In the genomic region with DNA sequence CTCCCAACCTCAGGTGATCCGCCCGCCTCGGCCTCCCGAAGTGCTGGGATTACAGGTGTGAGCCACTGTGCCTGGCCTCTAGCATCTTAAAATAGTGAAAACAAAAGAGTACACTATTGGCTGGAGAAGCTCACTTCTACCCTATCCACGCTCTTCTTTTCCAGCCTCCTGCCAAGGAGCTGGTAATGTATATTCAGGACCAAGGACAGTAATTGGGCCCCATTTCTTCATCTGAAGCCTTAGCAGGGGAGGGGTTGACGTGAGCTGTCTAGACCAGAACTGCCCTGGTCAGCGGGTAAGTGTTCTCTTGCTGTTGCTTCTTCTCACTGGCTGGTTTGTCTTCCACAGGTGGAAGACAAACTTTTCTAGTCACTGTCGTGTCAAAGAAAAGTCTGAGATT, we compare ENCODE assay signal across 19 cellular contexts.
DNase-seq lines count a peak whose midpoint lies in the region; ATAC-seq and TF ChIP-seq lines count a peak whose summit lies in the region.
"Had no signal": no experiment of that assay in that cellular context is flagged by ENCODE, and none has a peak within 500 bp of the region (broad histone marks: within the 10 kb centered on the region; RNA-seq: fewer than 3 reads in every experiment).

No MANE protein-coding gene starts in this region.

- intact Hi-C loops in MCF 10A (cut with micrococcal nuclease) (no loop called here), mammary epithelial cell (cut with micrococcal nuclease) (no loop called here), Right ventricle myocardium superior (cut with DNase I) (no loop called here)

- WGBS in mammary epithelial cell (ENCODE audit: low coverage, missing lambda C conversion rate) = 99% methylated on average over 6 of the region's 8 CpGs
- WGBS in endodermal cell (ENCODE audit: insufficient coverage in 1 of 2, insufficient read length in 1 of 2), 2 experiments = 80 to 91% methylated on average over 4 to 8 of the region's 8 CpGs

- H3K4me3 Mint-ChIP-seq in MCF 10A (ENCODE audit: unreplicated experiment) = no peak overlapping the region
- no peak overlapping the region for H3K4me3 Mint-ChIP-seq in endodermal cell
- H3K4me3 Mint-ChIP-seq: CD14-positive monocyte, neural crest cell had no signal

- H3K4me3 ChIP-seq in mammary epithelial cell (replicated peaks in 1 of 3; ENCODE audit: insufficient read depth in 1 of 3, low read depth in 2 of 3, low read length in 3 of 3) = no peak overlapping the region
- no peak overlapping the region for H3K4me3 ChIP-seq in endodermal cell (ENCODE audit: low read length)
- H3K4me3 ChIP-seq: esophagus muscularis mucosa, HAP-1 had no signal

- H3K36me3 Mint-ChIP-seq in MCF 10A (ENCODE audit: insufficient read depth, unreplicated experiment) (no peaks in the 10 kb centered on the region), endodermal cell (ENCODE audit: low read depth) (no peaks in the 10 kb centered on the region)
- H3K36me3 Mint-ChIP-seq: activated naive CD4-positive, alpha-beta T cell treated with anti-CD3 and anti-CD28 coated beads, Interleukin-2, amount 50 U/mL, for 72 hours; CD14-positive monocyte had no signal

- H3K79me2 ChIP-seq in mammary epithelial cell (ENCODE audit: insufficient read depth, low read length) = no peaks in the 10 kb centered on the region

- in situ Hi-C loops in mammary epithelial cell (cut with MboI; ENCODE audit: low sequenced_read_pairs in 2 of 2) = no loop called here

- no peaks in the 10 kb centered on the region for H3K4me1 Mint-ChIP-seq in MCF 10A (ENCODE audit: insufficient read depth, unreplicated experiment)
- no peaks in the 10 kb centered on the region for H3K4me1 Mint-ChIP-seq in endodermal cell

- H3K27ac Mint-ChIP-seq in MCF 10A (ENCODE audit: low read depth, unreplicated experiment) = no peak overlapping the region
- no peak overlapping the region for H3K27ac Mint-ChIP-seq in endodermal cell
- H3K27ac Mint-ChIP-seq: activated naive CD4-positive, alpha-beta T cell treated with anti-CD3 and anti-CD28 coated beads, Interleukin-2, amount 50 U/mL, for 72 hours; CD14-positive monocyte had no signal

- H3K36me3 ChIP-seq in mammary epithelial cell (ENCODE audit: insufficient read depth, low read length) (no peaks in the 10 kb centered on the region), endodermal cell (ENCODE audit: control insufficient read depth, insufficient read depth, low read length) (no peaks in the 10 kb centered on the region)
- H3K36me3 ChIP-seq: esophagus muscularis mucosa, HAP-1 had no signal

- no peak for ATAC-seq in HG03565 (IDR thresholded peaks at IDR 0.05; ENCODE audit: unreplicated experiment)
- ATAC-seq in Right ventricle myocardium superior (ENCODE audit: poor library complexity) = no peak
- ATAC-seq in HG02981 (IDR thresholded peaks at IDR 0.05; ENCODE audit: unreplicated experiment) = no peak
- ATAC-seq: activated naive CD4-positive, alpha-beta T cell treated with anti-CD3 and anti-CD28 coated beads, Interleukin-2, amount 50 U/mL, for 72 hours; stimulated activated naive CD8-positive, alpha-beta T cell treated with anti-CD3 and anti-CD28 coated beads, Interleukin-15, Interleukin-2, amounts not matched to agents 100 U/mL and 50 U/mL, for 24 hours had no signal

- H3K4me2 ChIP-seq in mammary epithelial cell (ENCODE audit: insufficient read depth, low read depth, low read length) = no peak overlapping the region

- H3K9me3 Mint-ChIP-seq in MCF 10A (ENCODE audit: unreplicated experiment) (no peaks in the 10 kb centered on the region), endodermal cell (no peaks in the 10 kb centered on the region)
- H3K9me3 Mint-ChIP-seq: activated naive CD4-positive, alpha-beta T cell treated with anti-CD3 and anti-CD28 coated beads, Interleukin-2, amount 50 U/mL, for 72 hours had no signal

- H3K9ac ChIP-seq in mammary epithelial cell (ENCODE audit: insufficient read depth, low read length) = no peak overlapping the region
- H3K9ac ChIP-seq in endodermal cell (ENCODE audit: extremely low read depth, low read length, poor library complexity, severe bottlenecking) = no peak overlapping the region

- H3K4me1 ChIP-seq in mammary epithelial cell (ENCODE audit: insufficient read depth, low read length) (peaks cover 34% of the 10 kb centered on the region), endodermal cell (ENCODE audit: control insufficient read depth, insufficient read depth, low read length) (no peaks in the 10 kb centered on the region)

- H3K27me3 Mint-ChIP-seq in MCF 10A (ENCODE audit: insufficient read depth, unreplicated experiment) (no peaks in the 10 kb centered on the region), endodermal cell (ENCODE audit: insufficient read depth) (no peaks in the 10 kb centered on the region)

- no peak for TF ChIP-seq CTCF in MCF 10A (IDR thresholded peaks at IDR 0.05; ENCODE audit: unreplicated experiment)
- TF ChIP-seq CTCF in mammary epithelial cell (conservative IDR thresholded peaks at IDR 0.05 in 1 of 2, IDR thresholded peaks at IDR 0.05 in 1 of 2; ENCODE audit: extremely low read depth in 1 of 2, insufficient read depth in 1 of 2, low read depth in 1 of 2, low read length in 2 of 2) = no peak
- no peak for TF ChIP-seq CTCF in endodermal cell (conservative IDR thresholded peaks at IDR 0.05)

- H3K9me3 ChIP-seq in mammary epithelial cell (replicated peaks; ENCODE audit: insufficient read depth, low read length) (no peaks in the 10 kb centered on the region), endodermal cell (ENCODE audit: control insufficient read depth, low read length) (no peaks in the 10 kb centered on the region)
- H3K9me3 ChIP-seq: esophagus muscularis mucosa, HAP-1 had no signal

- no peak overlapping the region for H3K27ac ChIP-seq in mammary epithelial cell (ENCODE audit: insufficient read depth, low read depth, low read length)
- no peak overlapping the region for H3K27ac ChIP-seq in endodermal cell (ENCODE audit: low read depth, low read length)
- H3K27ac ChIP-seq: esophagus muscularis mucosa had no signal

- DNase-seq in MCF 10A (ENCODE audit: unreplicated experiment) = peak; percentile 31
- DNase-seq in mammary epithelial cell = no peak
- peak; percentile 70 for DNase-seq in endodermal cell
- peak; percentile 29 for DNase-seq in renal cortical epithelial cell (ENCODE audit: low read depth)
- DNase-seq in Right ventricle myocardium superior = no peak
- DNase-seq: activated T-cell treated with anti-CD3 and anti-CD28 coated beads, Interleukin-2, amount 50 U/mL, for 1 hour; DMS153; glutamatergic neuron; NCI-H187; NCI-H446; stimulated activated naive CD8-positive, alpha-beta T cell treated with anti-CD3 and anti-CD28 coated beads, Interleukin-15, Interleukin-2, amounts not matched to agents 100 U/mL and 50 U/mL, for 24 hours had no signal

- POLR2A ChIA-PET in MCF 10A (lab: Yijun Ruan, JAX) = interaction anchor here (0.6 kb wide), 1 partner anchor 97 kb away, joined by 7 read pairs; no protein-coding TSS in a partner anchor

- no peaks in the 10 kb centered on the region for H3K27me3 ChIP-seq in mammary epithelial cell (ENCODE audit: insufficient read depth, low read length)
- no peaks in the 10 kb centered on the region for H3K27me3 ChIP-seq in endodermal cell (ENCODE audit: control insufficient read depth, insufficient read depth, low read length, poor library complexity, severe bottlenecking)
- H3K27me3 ChIP-seq: esophagus muscularis mucosa had no signal

- CTCF ChIA-PET in MCF 10A (lab: Yijun Ruan, JAX) (interaction anchor here (0.6 to 6.6 kb wide), 7 partner anchors 22 to 139 kb away, joined by 3 to 39 read pairs (median 3); a partner anchor contains a TSS), mammary epithelial cell (lab: Charles Lee; ENCODE audit: low non-redundant PET) (no interaction called here)

- BruUV-seq in MCF 10A (replicated peaks; lab: Mats Ljungman, UMichigan) (no TSS peak), mammary epithelial cell (replicated peaks; lab: Mats Ljungman, UMichigan) (no TSS peak)

- dilution Hi-C loops in mammary epithelial cell (cut with HindIII; ENCODE audit: low sequenced_read_pairs) = no loop called here

- H4K20me1 ChIP-seq in mammary epithelial cell (ENCODE audit: insufficient read depth, low read length) = no peaks in the 10 kb centered on the region

- no peak overlapping the region for H2AFZ ChIP-seq in mammary epithelial cell (ENCODE audit: low read depth, low read length)

TF ChIP-seq in PFSK-1, 5 proteins besides CTCF, POLR2A, EP300 and RAD21:
- TF ChIP-seq SIN3A (IDR thresholded peaks at IDR 0.05; ENCODE audit: borderline replicate concordance, insufficient read depth, low read length) = no peak
- TF ChIP-seq FOXP2 (optimal IDR thresholded peaks at IDR 0.05; ENCODE audit: borderline replicate concordance, extremely low read depth, extremely low read length, insufficient read depth) = no peak
- TF ChIP-seq POLR2AphosphoS5 (IDR thresholded peaks at IDR 0.05; ENCODE audit: low read depth, low read length) = no peak
- TF ChIP-seq TAF1 (IDR thresholded peaks at IDR 0.05; ENCODE audit: borderline replicate concordance, insufficient read depth, low read length) = no peak
- TF ChIP-seq, protein P1, sequence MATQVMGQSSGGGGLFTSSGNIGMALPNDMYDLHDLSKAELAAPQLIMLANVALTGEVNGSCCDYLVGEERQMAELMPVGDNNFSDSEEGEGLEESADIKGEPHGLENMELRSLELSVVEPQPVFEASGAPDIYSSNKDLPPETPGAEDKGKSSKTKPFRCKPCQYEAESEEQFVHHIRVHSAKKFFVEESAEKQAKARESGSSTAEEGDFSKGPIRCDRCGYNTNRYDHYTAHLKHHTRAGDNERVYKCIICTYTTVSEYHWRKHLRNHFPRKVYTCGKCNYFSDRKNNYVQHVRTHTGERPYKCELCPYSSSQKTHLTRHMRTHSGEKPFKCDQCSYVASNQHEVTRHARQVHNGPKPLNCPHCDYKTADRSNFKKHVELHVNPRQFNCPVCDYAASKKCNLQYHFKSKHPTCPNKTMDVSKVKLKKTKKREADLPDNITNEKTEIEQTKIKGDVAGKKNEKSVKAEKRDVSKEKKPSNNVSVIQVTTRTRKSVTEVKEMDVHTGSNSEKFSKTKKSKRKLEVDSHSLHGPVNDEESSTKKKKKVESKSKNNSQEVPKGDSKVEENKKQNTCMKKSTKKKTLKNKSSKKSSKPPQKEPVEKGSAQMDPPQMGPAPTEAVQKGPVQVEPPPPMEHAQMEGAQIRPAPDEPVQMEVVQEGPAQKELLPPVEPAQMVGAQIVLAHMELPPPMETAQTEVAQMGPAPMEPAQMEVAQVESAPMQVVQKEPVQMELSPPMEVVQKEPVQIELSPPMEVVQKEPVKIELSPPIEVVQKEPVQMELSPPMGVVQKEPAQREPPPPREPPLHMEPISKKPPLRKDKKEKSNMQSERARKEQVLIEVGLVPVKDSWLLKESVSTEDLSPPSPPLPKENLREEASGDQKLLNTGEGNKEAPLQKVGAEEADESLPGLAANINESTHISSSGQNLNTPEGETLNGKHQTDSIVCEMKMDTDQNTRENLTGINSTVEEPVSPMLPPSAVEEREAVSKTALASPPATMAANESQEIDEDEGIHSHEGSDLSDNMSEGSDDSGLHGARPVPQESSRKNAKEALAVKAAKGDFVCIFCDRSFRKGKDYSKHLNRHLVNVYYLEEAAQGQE (IDR thresholded peaks at IDR 0.05; ENCODE audit: insufficient read depth in 1 of 2, low read depth in 2 of 2, low read length in 2 of 2) = peak; percentile 85 to 95
TF ChIP-seq in PFSK-1: peak in this region for 1.

Comparison
In these comparisons a context has a peak if more than half of its experiments do, and no peak if none do; other contexts are left out.
1. DNase-seq: peak in MCF 10A (single experiment), endodermal cell (single experiment) and renal cortical epithelial cell (single experiment); none in mammary epithelial cell (single experiment) and Right ventricle myocardium superior (single experiment).